ENCODE assay signal across 8 cellular contexts in the genomic region with DNA sequence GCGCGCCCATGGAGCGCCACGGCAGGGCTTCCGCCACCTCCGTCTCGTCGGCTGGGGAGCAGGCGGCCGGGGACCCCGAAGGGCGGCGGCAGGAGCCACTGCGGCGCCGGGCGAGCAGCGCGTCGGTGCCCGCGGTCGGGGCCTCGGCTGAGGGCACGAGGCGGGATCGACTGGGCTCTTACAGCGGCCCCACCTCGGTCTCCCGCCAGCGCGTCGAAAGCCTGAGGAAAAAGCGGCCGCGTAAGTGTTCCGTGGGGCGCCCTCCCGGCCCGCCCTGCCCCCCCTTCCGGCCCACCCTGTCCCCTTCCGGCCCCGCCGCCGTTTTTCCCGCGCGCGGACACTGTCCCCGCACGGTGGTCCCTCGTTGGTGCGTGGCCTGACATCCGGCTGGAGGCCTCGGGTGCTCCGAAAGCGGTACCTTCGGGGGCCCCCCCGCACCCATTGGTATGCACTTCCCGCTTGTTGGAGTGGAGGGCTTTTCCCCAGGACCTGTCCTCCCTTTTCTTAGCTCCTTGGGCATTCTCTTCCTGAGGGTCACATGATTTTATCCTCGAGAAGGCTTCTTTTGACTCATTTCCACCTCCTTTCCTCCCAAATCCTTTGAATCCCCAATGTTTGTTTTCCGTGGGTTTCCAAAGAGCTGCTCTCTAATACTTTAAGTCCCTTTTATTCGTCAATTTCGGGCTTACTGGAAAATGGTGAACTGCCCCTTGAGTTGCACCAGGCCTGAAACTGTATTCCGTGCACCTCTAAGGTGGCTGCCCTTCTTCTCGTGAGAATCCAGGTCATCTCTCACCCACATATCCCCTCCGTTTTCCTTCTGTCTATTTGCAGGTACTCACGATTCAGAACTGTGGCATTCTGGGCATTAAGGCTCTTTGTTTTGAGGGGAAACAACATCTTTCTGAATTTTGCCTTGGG. TPM values are rescaled to one million over a fixed set of nuclear protein-coding genes. Genes with fewer than 3 reads are reported as not detected.
DNase-seq lines count a peak whose midpoint lies in the region; TF ChIP-seq lines count a peak whose summit lies in the region.

No MANE protein-coding gene starts in this region.

- peaks cover 9% of the 10 kb centered on the region for H3K4me1 ChIP-seq in endocrine pancreas (ENCODE audit: control insufficient read depth, insufficient read depth, low read length)
- H3K4me1 ChIP-seq in muscle layer of duodenum (ENCODE audit: control insufficient read depth in 1 of 2, insufficient read depth in 2 of 2, low read length in 2 of 2), result peaks cover 15 to 56% of the 10 kb centered on the region in 2 donors
- H3K4me1 ChIP-seq in subcutaneous abdominal adipose tissue (ENCODE audit: control insufficient read depth in 5 of 5, insufficient read depth in 5 of 5, low read length in 5 of 5), result peaks cover 7 to 62% (median 57%) of the 10 kb centered on the region in 5 donors

- peak overlapping the region; percentile 96 for H3K27ac Mint-ChIP-seq in activated CD4-positive, alpha-beta T cell treated with anti-CD3 and anti-CD28 coated beads, Interleukin-2, amount 10 ng/mL, durations not matched to agents 7 days and 5 days

- CTCF ChIA-PET in activated CD4-positive, alpha-beta T cell treated with anti-CD3 and anti-CD28 coated beads, Interleukin-2, amount 10 ng/mL, durations not matched to agents 7 days and 5 days (lab: Charles Lee), result interaction anchor here (0.9 to 1.3 kb wide), 2 partner anchors 70 to 195 kb away, joined by 3 read pairs; partner anchors contain the start of gene AP5S1

- peaks cover 45% of the 10 kb centered on the region for H3K36me3 Mint-ChIP-seq in activated CD4-positive, alpha-beta T cell treated with anti-CD3 and anti-CD28 coated beads, Interleukin-2, amount 10 ng/mL, durations not matched to agents 7 days and 5 days (ENCODE audit: low read depth)

- H3K4me1 Mint-ChIP-seq in activated CD4-positive, alpha-beta T cell treated with anti-CD3 and anti-CD28 coated beads, Interleukin-2, amount 10 ng/mL, durations not matched to agents 7 days and 5 days, result peaks cover 53% of the 10 kb centered on the region

- DNase-seq in COR-L47 (lab: John Stamatoyannopoulos, UW), result peak; percentile 44
- DNase-seq in GM20000 (ENCODE audit: low spot score), result peak; percentile 62
- DNase-seq in KBM-7, result peak; percentile 45
- peak; percentile 45 for DNase-seq in activated CD4-positive, alpha-beta T cell treated with anti-CD3 and anti-CD28 coated beads, Interleukin-2, amount 10 ng/mL, durations not matched to agents 7 days and 5 days
- DNase-seq in DMS114 treated with DMSO at 0.1 percent for 48 hours (lab: John Stamatoyannopoulos, UW; ENCODE audit: unreplicated experiment), result no peak

- peak overlapping the region; percentile 85 for H3K27ac ChIP-seq in muscle layer of duodenum (ENCODE audit: low read length)
- H3K27ac ChIP-seq in subcutaneous abdominal adipose tissue (ENCODE audit: low read depth, low read length), result peak overlapping the region; percentile 95

- no peak for TF ChIP-seq CTCF in GM20000 (IDR thresholded peaks at IDR 0.05; ENCODE audit: extremely low read depth, missing control alignments)

- H3K9ac ChIP-seq in endocrine pancreas (ENCODE audit: control insufficient read depth, insufficient read depth, low read length), result peak overlapping the region; percentile 97
- H3K9ac ChIP-seq in subcutaneous abdominal adipose tissue (ENCODE audit: low read length in 5 of 5), result peak overlapping the region; percentile 85 to 96 (median 91)

- H3K4me3 ChIP-seq in endocrine pancreas (ENCODE audit: control insufficient read depth, insufficient read depth, low read length) (peak overlapping the region; percentile 90), muscle layer of duodenum (ENCODE audit: low read depth in 1 of 2, low read length in 2 of 2) (peak overlapping the region; percentile 81 to 92), subcutaneous abdominal adipose tissue (ENCODE audit: low read depth in 1 of 5, low read length in 5 of 5) (peak overlapping the region; percentile 86 to 92 (median 90))

- no peaks in the 10 kb centered on the region for H3K9me3 Mint-ChIP-seq in activated CD4-positive, alpha-beta T cell treated with anti-CD3 and anti-CD28 coated beads, Interleukin-2, amount 10 ng/mL, durations not matched to agents 7 days and 5 days

- H3K4me3 Mint-ChIP-seq in activated CD4-positive, alpha-beta T cell treated with anti-CD3 and anti-CD28 coated beads, Interleukin-2, amount 10 ng/mL, durations not matched to agents 7 days and 5 days, result peak overlapping the region; percentile 98

- POLR2A ChIA-PET in activated CD4-positive, alpha-beta T cell treated with anti-CD3 and anti-CD28 coated beads, Interleukin-2, amount 10 ng/mL, durations not matched to agents 7 days and 5 days (lab: Charles Lee), result no interaction called here

- H3K9me3 ChIP-seq in endocrine pancreas (ENCODE audit: control insufficient read depth, low read length), result no peaks in the 10 kb centered on the region
- no peaks in the 10 kb centered on the region for H3K9me3 ChIP-seq in muscle layer of duodenum (ENCODE audit: control insufficient read depth in 1 of 2, low read length in 2 of 2)
- H3K9me3 ChIP-seq in subcutaneous abdominal adipose tissue (ENCODE audit: control insufficient read depth in 5 of 5, low read length in 5 of 5), result no peaks in the 10 kb centered on the region

- H3K36me3 ChIP-seq in endocrine pancreas (ENCODE audit: control insufficient read depth, insufficient read depth, low read length) (no peaks in the 10 kb centered on the region), muscle layer of duodenum (ENCODE audit: control insufficient read depth in 1 of 2, insufficient read depth in 2 of 2, low read length in 2 of 2) (peaks cover 0 to 4% of the 10 kb centered on the region in 2 donors), subcutaneous abdominal adipose tissue (ENCODE audit: control insufficient read depth in 5 of 5, insufficient read depth in 5 of 5, low read length in 5 of 5) (no peaks in the 10 kb centered on the region)

- no peaks in the 10 kb centered on the region for H3K27me3 ChIP-seq in endocrine pancreas (ENCODE audit: control insufficient read depth, insufficient read depth, low read length)
- no peaks in the 10 kb centered on the region for H3K27me3 ChIP-seq in muscle layer of duodenum (ENCODE audit: low read depth, low read length)
- H3K27me3 ChIP-seq in subcutaneous abdominal adipose tissue (ENCODE audit: control insufficient read depth in 5 of 5, insufficient read depth in 4 of 5, low read length in 5 of 5), result no peaks in the 10 kb centered on the region

- in situ Hi-C loops in KBM-7 (cut with MboI; ENCODE audit: low pct_unique_long_range_greater_than_20kb, low sequenced_read_pairs), result no loop called here

- no peaks in the 10 kb centered on the region for H3K27me3 Mint-ChIP-seq in activated CD4-positive, alpha-beta T cell treated with anti-CD3 and anti-CD28 coated beads, Interleukin-2, amount 10 ng/mL, durations not matched to agents 7 days and 5 days

RNA-seq across cellular contexts. Expression of gene PANK2, which starts 0.6 kb away (rescaled TPM):
- total RNA-seq in activated CD4-positive, alpha-beta T cell treated with anti-CD3 and anti-CD28 coated beads, Interleukin-2, amount 10 ng/mL, durations not matched to agents 7 days and 5 days, result 10 to 100 TPM; 59.7 to 64.5 TPM

RNA-seq across cellular contexts. Expression of gene MAVS, which starts 43.1 kb away (rescaled TPM):
- 10 to 100 TPM; 34.8 to 36.4 TPM for total RNA-seq in activated CD4-positive, alpha-beta T cell treated with anti-CD3 and anti-CD28 coated beads, Interleukin-2, amount 10 ng/mL, durations not matched to agents 7 days and 5 days
